ENCODE assay signal across 8 cellular contexts in genomic region chr7:22082886-22083710, GRCh38.
DNase-seq lines count a peak whose midpoint lies in the region; ATAC-seq and TF ChIP-seq lines count a peak whose summit lies in the region.

No MANE protein-coding gene starts in this region.

- H3K27ac Mint-ChIP-seq in CD4-positive, CD25-positive, alpha-beta regulatory T cell, result peak overlapping the region in 1 of 3 donors; percentile 27
- H3K27ac Mint-ChIP-seq in endothelial cell (ENCODE audit: unreplicated experiment), result peak overlapping the region; percentile 87

- peak overlapping the region; percentile 57 for H3K4me3 ChIP-seq in CD4-positive, CD25-positive, alpha-beta regulatory T cell (ENCODE audit: low read depth, low read length)

- no peaks in the 10 kb centered on the region for H3K36me3 Mint-ChIP-seq in CD4-positive, CD25-positive, alpha-beta regulatory T cell
- H3K36me3 Mint-ChIP-seq in endothelial cell (ENCODE audit: low read depth, unreplicated experiment), result peaks cover 5% of the 10 kb centered on the region

- H3K9me3 ChIP-seq in CD4-positive, CD25-positive, alpha-beta regulatory T cell (ENCODE audit: control insufficient read depth in 2 of 2, low read length in 2 of 2), result no peaks in the 10 kb centered on the region

- peaks cover 0 to 20% (median 11%) of the 10 kb centered on the region in 4 donors for H3K4me1 Mint-ChIP-seq in CD4-positive, CD25-positive, alpha-beta regulatory T cell
- peaks cover 10% of the 10 kb centered on the region for H3K4me1 Mint-ChIP-seq in endothelial cell (ENCODE audit: unreplicated experiment)

- no peak overlapping the region for H3K27ac ChIP-seq in CD4-positive, CD25-positive, alpha-beta regulatory T cell (ENCODE audit: insufficient read depth, low read length, poor library complexity, severe bottlenecking)

- peaks cover 15% of the 10 kb centered on the region for H3K27me3 ChIP-seq in CD4-positive, CD25-positive, alpha-beta regulatory T cell (ENCODE audit: control insufficient read depth, insufficient read depth, low read length)

- H3K4me3 Mint-ChIP-seq in CD4-positive, CD25-positive, alpha-beta regulatory T cell, result peak overlapping the region; percentile 53 to 92 (median 88)
- peak overlapping the region; percentile 89 for H3K4me3 Mint-ChIP-seq in endothelial cell (ENCODE audit: unreplicated experiment)

- H3K36me3 ChIP-seq in CD4-positive, CD25-positive, alpha-beta regulatory T cell (ENCODE audit: control insufficient read depth, insufficient read depth, low read length), result no peaks in the 10 kb centered on the region

- H3K9me3 Mint-ChIP-seq in CD4-positive, CD25-positive, alpha-beta regulatory T cell, result peaks cover 0 to 4% (median under 1%) of the 10 kb centered on the region in 7 donors
- H3K9me3 Mint-ChIP-seq in endothelial cell (ENCODE audit: unreplicated experiment), result no peaks in the 10 kb centered on the region

- TF ChIP-seq CTCF in endothelial cell (IDR thresholded peaks at IDR 0.05; ENCODE audit: unreplicated experiment), result peak; percentile 92

- peaks cover 15% of the 10 kb centered on the region for H3K4me1 ChIP-seq in CD4-positive, CD25-positive, alpha-beta regulatory T cell (ENCODE audit: control insufficient read depth, insufficient read depth, low read length, poor library complexity, severe bottlenecking)

- ATAC-seq in CD4-positive, CD25-positive, alpha-beta regulatory T cell (ENCODE audit: low read depth in 2 of 2), result peak; percentile 89 to 91
- ATAC-seq in GM19438 (IDR thresholded peaks at IDR 0.05; ENCODE audit: low read depth, unreplicated experiment), result peak; percentile 97
- ATAC-seq in HG03565 (IDR thresholded peaks at IDR 0.05; ENCODE audit: unreplicated experiment), result peak; percentile 96

- peaks cover 39% of the 10 kb centered on the region for H3K27me3 Mint-ChIP-seq in CD4-positive, CD25-positive, alpha-beta regulatory T cell
- peaks cover 9% of the 10 kb centered on the region for H3K27me3 Mint-ChIP-seq in endothelial cell (ENCODE audit: unreplicated experiment)

- peak; percentile 41 to 71 (median 61) for DNase-seq in CD4-positive, CD25-positive, alpha-beta regulatory T cell
- DNase-seq in NCI-H82 treated with DMSO at 0.1 percent for 48 hours (lab: John Stamatoyannopoulos, UW; ENCODE audit: unreplicated experiment), result peak; percentile 58
- peak; percentile 63 for DNase-seq in activated CD8-positive, alpha-beta memory T cell treated with anti-CD3 and anti-CD28 coated beads, Interleukin-2, amount 50 U/mL, for 24 hours (ENCODE audit: extremely low read depth)
- peak; percentile 99 for DNase-seq in endothelial cell (ENCODE audit: low spot score)
- DNase-seq in midbrain (lab: John Stamatoyannopoulos, UW), result peak; percentile 87
- peak; percentile 53 to 63 for DNase-seq in stimulated activated CD8-positive, alpha-beta memory T cell treated with anti-CD3 and anti-CD28 coated beads, Interleukin-15, amount 100 ng/mL, for 4 hours (ENCODE audit: low read depth in 2 of 2)
